ENCODE assay signal across 8 cellular contexts in the genomic region with DNA sequence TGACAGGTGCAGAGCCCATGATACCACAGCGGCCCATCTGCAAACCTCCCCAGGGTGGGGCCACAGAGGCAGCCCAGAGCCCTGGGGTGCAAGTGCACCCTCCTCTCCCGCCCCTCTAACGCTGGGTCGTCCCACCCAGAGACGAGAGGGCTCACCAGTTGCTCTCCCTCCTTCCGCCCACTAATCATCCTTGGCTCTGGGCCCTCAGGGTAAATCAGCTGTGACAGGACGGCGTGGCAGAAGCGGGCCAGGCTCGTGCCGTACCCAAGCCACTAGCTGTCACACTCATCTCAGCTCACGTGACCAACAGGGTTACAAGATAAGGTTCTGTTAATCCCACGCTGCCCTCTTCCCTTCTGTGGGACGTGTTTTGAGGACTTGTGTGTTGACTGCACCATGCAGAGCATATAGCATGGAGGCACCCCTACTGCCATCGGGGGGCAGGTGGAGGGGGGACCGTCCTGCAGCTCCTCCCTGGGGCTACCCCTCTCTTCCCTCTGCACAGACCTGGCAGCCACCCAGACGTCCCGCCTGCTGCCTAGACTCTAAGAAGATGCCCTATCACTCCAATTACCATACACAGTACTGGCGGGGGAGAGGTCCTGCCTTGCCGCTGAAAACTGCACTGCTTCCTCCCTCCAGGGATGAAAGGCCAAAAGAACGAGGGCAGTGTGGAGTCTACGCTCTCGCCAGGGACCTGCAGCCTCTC. TPM values are rescaled to one million over a fixed set of nuclear protein-coding genes. Genes with fewer than 3 reads are reported as not detected.
DNase-seq lines count a peak whose midpoint lies in the region; ATAC-seq and TF ChIP-seq lines count a peak whose summit lies in the region.

No MANE protein-coding gene starts in this region.

- H2AFZ ChIP-seq in OCI-LY7 (ENCODE audit: low read length): no peak overlapping the region

- no peak for TF ChIP-seq POLR2A in gastroesophageal sphincter (IDR thresholded peaks at IDR 0.05)

- peaks cover 28% of the 10 kb centered on the region for H3K36me3 Mint-ChIP-seq in activated T-helper 1 cell treated with anti-CD3 and anti-CD28 coated beads, Interleukin-12 subunit alpha, Interleukin-12 subunit beta, Interleukin-2, Interleukin-4 antibody, amounts not matched to agents 30 ng/mL and 10 ng/mL and 1 ng/mL, durations not matched to agents 14 hours and 24 hours and 36 hours (ENCODE audit: low read depth)

- TF ChIP-seq CTCF in OCI-LY7 (conservative IDR thresholded peaks at IDR 0.05; ENCODE audit: low read length): no peak
- TF ChIP-seq CTCF in gastroesophageal sphincter (IDR thresholded peaks at IDR 0.05): no peak

- peak overlapping the region; percentile 97 for H3K4me2 ChIP-seq in OCI-LY7 (ENCODE audit: low read length)

- no peaks in the 10 kb centered on the region for H3K27me3 ChIP-seq in gastroesophageal sphincter

- H3K36me3 ChIP-seq in OCI-LY7 (ENCODE audit: insufficient read depth, low read length) (no peaks in the 10 kb centered on the region), gastroesophageal sphincter (no peaks in the 10 kb centered on the region)

- no peaks in the 10 kb centered on the region for H3K9me2 ChIP-seq in OCI-LY7 (ENCODE audit: insufficient read depth, low read length)

- no TSS peak for BruUV-seq in OCI-LY7 (replicated peaks; lab: Mats Ljungman, UMichigan)

- H3K9me3 ChIP-seq in OCI-LY7 (ENCODE audit: low read length): no peaks in the 10 kb centered on the region
- H3K9me3 ChIP-seq in gastroesophageal sphincter: no peaks in the 10 kb centered on the region

- peak; percentile 24 for DNase-seq in NCI-H1092 treated with DMSO at 0.1 percent for 48 hours (lab: John Stamatoyannopoulos, UW)
- DNase-seq in NCI-H1092 (lab: John Stamatoyannopoulos, UW): no peak
- peak; percentile 69 for DNase-seq in OCI-LY7 (ENCODE audit: low spot score)
- DNase-seq in activated T-helper 1 cell treated with anti-CD3 and anti-CD28 coated beads, Interleukin-12 subunit alpha, Interleukin-12 subunit beta, Interleukin-2, Interleukin-4 antibody, amounts not matched to agents 30 ng/mL and 10 ng/mL and 1 ng/mL, durations not matched to agents 14 hours and 24 hours and 36 hours (ENCODE audit: low spot score): peak; percentile 33
- peak; percentile 66 for DNase-seq in pons (ENCODE audit: low spot score)
- DNase-seq in NCI-H226: no peak

- H4K20me1 ChIP-seq in OCI-LY7 (ENCODE audit: insufficient read depth, low read length): no peaks in the 10 kb centered on the region

- H3K4me1 Mint-ChIP-seq in activated T-helper 1 cell treated with anti-CD3 and anti-CD28 coated beads, Interleukin-12 subunit alpha, Interleukin-12 subunit beta, Interleukin-2, Interleukin-4 antibody, amounts not matched to agents 30 ng/mL and 10 ng/mL and 1 ng/mL, durations not matched to agents 14 hours and 24 hours and 36 hours (ENCODE audit: low read depth): peaks cover 47% of the 10 kb centered on the region

- TF ChIP-seq EP300 in gastroesophageal sphincter (IDR thresholded peaks at IDR 0.05): no peak

- peaks cover 48% of the 10 kb centered on the region for H3K79me2 ChIP-seq in OCI-LY7 (ENCODE audit: insufficient read depth, low read depth, low read length)

- H3K27ac ChIP-seq in OCI-LY7 (ENCODE audit: low read depth, low read length, poor library complexity, severe bottlenecking): peak overlapping the region; percentile 87
- H3K27ac ChIP-seq in gastroesophageal sphincter: peak overlapping the region in 3 of 4 donors; percentile 45 to 86 (median 82)

- intact Hi-C loops in OCI-LY7 (cut with micrococcal nuclease; ENCODE audit: unreplicated experiment): loop anchor here (1.0 to 10.0 kb wide), 4 partner anchors 12 to 1221 kb away; a partner anchor contains a TSS
- intact Hi-C loops in activated T-helper 1 cell treated with anti-CD3 and anti-CD28 coated beads, Interleukin-12 subunit alpha, Interleukin-12 subunit beta, Interleukin-2, Interleukin-4 antibody, amounts not matched to agents 30 ng/mL and 10 ng/mL and 1 ng/mL, durations not matched to agents 14 hours and 24 hours and 36 hours (cut with micrococcal nuclease): loop anchor here (1.0 to 10.0 kb wide), 13 partner anchors 7 to 637 kb away; a partner anchor contains a TSS

- no peaks in the 10 kb centered on the region for H3K27me3 Mint-ChIP-seq in activated T-helper 1 cell treated with anti-CD3 and anti-CD28 coated beads, Interleukin-12 subunit alpha, Interleukin-12 subunit beta, Interleukin-2, Interleukin-4 antibody, amounts not matched to agents 30 ng/mL and 10 ng/mL and 1 ng/mL, durations not matched to agents 14 hours and 24 hours and 36 hours (ENCODE audit: insufficient read depth)

- peak overlapping the region; percentile 90 for H3K4me3 Mint-ChIP-seq in activated T-helper 1 cell treated with anti-CD3 and anti-CD28 coated beads, Interleukin-12 subunit alpha, Interleukin-12 subunit beta, Interleukin-2, Interleukin-4 antibody, amounts not matched to agents 30 ng/mL and 10 ng/mL and 1 ng/mL, durations not matched to agents 14 hours and 24 hours and 36 hours

- H3K9me3 Mint-ChIP-seq in activated T-helper 1 cell treated with anti-CD3 and anti-CD28 coated beads, Interleukin-12 subunit alpha, Interleukin-12 subunit beta, Interleukin-2, Interleukin-4 antibody, amounts not matched to agents 30 ng/mL and 10 ng/mL and 1 ng/mL, durations not matched to agents 14 hours and 24 hours and 36 hours: no peaks in the 10 kb centered on the region

- H3K27ac Mint-ChIP-seq in activated T-helper 1 cell treated with anti-CD3 and anti-CD28 coated beads, Interleukin-12 subunit alpha, Interleukin-12 subunit beta, Interleukin-2, Interleukin-4 antibody, amounts not matched to agents 30 ng/mL and 10 ng/mL and 1 ng/mL, durations not matched to agents 14 hours and 24 hours and 36 hours: peak overlapping the region; percentile 98

- H3K4me3 ChIP-seq in OCI-LY7 (ENCODE audit: low read depth, low read length, poor library complexity, severe bottlenecking) (peak overlapping the region; percentile 76), gastroesophageal sphincter (peak overlapping the region; percentile 56 to 89)

- 28% methylated on average over 5 of the region's 23 CpGs; no CpG with 5 or more reads in 1 of the 2 donors for WGBS in gastroesophageal sphincter (ENCODE audit: low coverage in 1 of 2), 2 donors

- CTCF ChIA-PET in OCI-LY7 (lab: Charles Lee; ENCODE audit: unreplicated experiment): interaction anchor here (1.9 to 4.0 kb wide), 2 partner anchors 12 to 14 kb away, joined by 5 to 20 read pairs; no protein-coding TSS in a partner anchor

- ATAC-seq in HG03139 (IDR thresholded peaks at IDR 0.05; ENCODE audit: unreplicated experiment) (peak; percentile 20), gastroesophageal sphincter (no peak)

- POLR2A ChIA-PET in OCI-LY7 (lab: Charles Lee): interaction anchor here (0.5 to 4.3 kb wide), 3 partner anchors 8 to 553 kb away, joined by 3 to 38 read pairs (median 3); no protein-coding TSS in a partner anchor

- H3K4me1 ChIP-seq in OCI-LY7 (ENCODE audit: insufficient read depth, low read length, poor library complexity, severe bottlenecking) (peaks cover 55% of the 10 kb centered on the region), gastroesophageal sphincter (peaks cover 0 to 50% (median 19%) of the 10 kb centered on the region in 3 donors)

RNA-seq across cellular contexts. Expression of a gene that starts 0.5 kb away (rescaled TPM):
- 32.9 and 43.6 TPM in 2 replicates for total RNA-seq in OCI-LY7 (2014; rRNA removed; shearing (Covaris generic))
- total RNA-seq in OCI-LY7 (2022) (92.1 and 103 TPM in 2 replicates), gastroesophageal sphincter (10 to 100 TPM; 14.5 to 28.8 (median 23.9) TPM)
- 126 and 127 TPM in 2 replicates for total RNA-seq in activated T-helper 1 cell treated with anti-CD3 and anti-CD28 coated beads, Interleukin-12 subunit alpha, Interleukin-12 subunit beta, Interleukin-2, Interleukin-4 antibody, amounts not matched to agents 30 ng/mL and 10 ng/mL and 1 ng/mL, durations not matched to agents 14 hours and 24 hours and 36 hours

Comparison
In these comparisons a context has a peak if more than half of its experiments do, and no peak if none do; other contexts are left out.
1. DNase-seq: peak in NCI-H1092 treated with DMSO at 0.1 percent for 48 hours (single experiment), OCI-LY7 (single experiment), activated T-helper 1 cell treated with anti-CD3 and anti-CD28 coated beads, Interleukin-12 subunit alpha, Interleukin-12 subunit beta, Interleukin-2, Interleukin-4 antibody, amounts not matched to agents 30 ng/mL and 10 ng/mL and 1 ng/mL, durations not matched to agents 14 hours and 24 hours and 36 hours (single experiment) and pons (single experiment); none in NCI-H1092 (single experiment) and NCI-H226 (single experiment).